Comparison of ENCODE assay signal across 23 cellular contexts in the genomic region with DNA sequence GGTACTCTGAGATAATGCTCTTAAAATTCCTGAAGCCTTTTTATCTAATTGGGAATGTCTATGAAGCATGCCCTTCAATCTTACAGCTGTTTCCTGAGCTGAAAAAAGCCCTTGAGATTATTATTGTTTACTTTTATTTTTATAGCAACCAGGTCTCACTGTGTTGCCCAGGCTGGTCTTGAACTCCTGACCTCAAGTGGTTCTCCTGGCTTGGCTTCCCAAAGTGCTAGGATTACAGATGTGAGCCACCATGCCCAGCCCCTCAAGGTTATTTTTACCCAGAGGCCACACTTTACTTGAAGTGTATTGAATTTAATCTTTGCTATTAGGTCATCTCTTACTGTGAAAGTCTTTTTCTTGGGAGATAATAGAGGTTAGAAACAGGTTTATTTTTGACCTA.
"Had no signal": no experiment of that assay in that cellular context is flagged by ENCODE, and none has a peak within 500 bp of the region (broad histone marks: within the 10 kb centered on the region; RNA-seq: fewer than 3 reads in every experiment).

No MANE protein-coding gene starts in this region.

- H3K36me3 ChIP-seq: brain microvascular endothelial cell, esophagus squamous epithelium, left ventricle myocardium inferior, right atrium auricular region, thoracic aorta had no signal

- H3K27me3 ChIP-seq: brain microvascular endothelial cell, esophagus squamous epithelium, right atrium auricular region had no signal

- H3K4me3 ChIP-seq: coronary artery, esophagus squamous epithelium, left ventricle myocardium inferior, right atrium auricular region, thoracic aorta had no signal

- H3K9me3 ChIP-seq: esophagus squamous epithelium, right atrium auricular region, thoracic aorta had no signal

- H3K27ac ChIP-seq: brain microvascular endothelial cell, coronary artery, esophagus squamous epithelium, left ventricle myocardium inferior, right atrium auricular region had no signal

- H3K4me1 ChIP-seq: left ventricle myocardium inferior, right atrium auricular region had no signal

- DNase-seq: activated CD4-positive, alpha-beta memory T cell treated with anti-CD3 and anti-CD28 coated beads for 36 hours; activated CD4-positive, alpha-beta T cell treated with anti-CD3 and anti-CD28 coated beads, Interleukin-2, amount 10 ng/mL, durations not matched to agents 24 days and 14 days; activated CD4-positive, CD25-positive, alpha-beta regulatory T cell treated with anti-CD3 and anti-CD28 coated beads, Interleukin-2, amount 50 U/mL, for 72 hours; activated CD8-positive, alpha-beta memory T cell treated with anti-CD3 and anti-CD28 coated beads, Interleukin-2, amount 50 U/mL, for 48 hours; activated gamma-delta T cell treated with Interleukin-2 at 50 U/mL for 16 hours; activated naive CD4-positive, alpha-beta T cell treated with anti-CD3 and anti-CD28 coated beads, Interleukin-2, amount 50 U/mL, for 16 hours; activated T-cell treated with anti-CD3 and anti-CD28 coated beads, Interleukin-2, amount 50 U/mL, for 4 hours; amniotic stem cell; brain microvascular endothelial cell; esophagus squamous epithelium; left ventricle myocardium inferior; naive thymus-derived CD4-positive, alpha-beta T cell; occipital lobe; stimulated activated CD4-positive, alpha-beta T cell treated with anti-CD3 and anti-CD28 coated beads, Interleukin-2, amount 100 ng/mL, for 48 hours; stimulated activated naive CD8-positive, alpha-beta T cell treated with anti-CD3 and anti-CD28 coated beads, Interleukin-15, Interleukin-2, amounts not matched to agents 100 U/mL and 50 U/mL, for 24 hours; SW 1271; T-helper 17 cell; T1000 had no signal

- H3K4me1 Mint-ChIP-seq: activated T-helper 17 cell treated with anti-CD3 and anti-CD28 coated beads, Interleukin-2, amount 50 U/mL, for 72 hours; neural crest cell; T-helper 17 cell had no signal

- H3K9me3 Mint-ChIP-seq: activated CD4-positive, alpha-beta memory T cell treated with anti-CD3 and anti-CD28 coated beads for 36 hours; activated CD4-positive, alpha-beta T cell treated with anti-CD3 and anti-CD28 coated beads, Interleukin-2, amount 10 ng/mL, durations not matched to agents 24 days and 14 days; activated T-cell treated with anti-CD3 and anti-CD28 coated beads, Interleukin-2, amount 50 U/mL, for 4 hours; activated T-helper 17 cell treated with anti-CD3 and anti-CD28 coated beads, Interleukin-2, amount 50 U/mL, for 72 hours had no signal

- H3K36me3 Mint-ChIP-seq: activated CD4-positive, alpha-beta memory T cell treated with anti-CD3 and anti-CD28 coated beads for 36 hours had no signal

- H3K27ac Mint-ChIP-seq: activated CD4-positive, alpha-beta memory T cell treated with anti-CD3 and anti-CD28 coated beads for 36 hours; activated CD4-positive, alpha-beta T cell treated with anti-CD3 and anti-CD28 coated beads, Interleukin-2, amount 10 ng/mL, durations not matched to agents 24 days and 14 days; activated T-helper 17 cell treated with anti-CD3 and anti-CD28 coated beads, Interleukin-2, amount 50 U/mL, for 72 hours; naive thymus-derived CD4-positive, alpha-beta T cell; T-helper 17 cell had no signal

- H3K4me3 Mint-ChIP-seq: activated CD4-positive, alpha-beta memory T cell treated with anti-CD3 and anti-CD28 coated beads for 36 hours; activated CD4-positive, alpha-beta T cell treated with anti-CD3 and anti-CD28 coated beads, Interleukin-2, amount 10 ng/mL, durations not matched to agents 24 days and 14 days; activated T-cell treated with anti-CD3 and anti-CD28 coated beads, Interleukin-2, amount 50 U/mL, for 4 hours; activated T-helper 17 cell treated with anti-CD3 and anti-CD28 coated beads, Interleukin-2, amount 50 U/mL, for 72 hours; naive thymus-derived CD4-positive, alpha-beta T cell; neural crest cell; T-helper 17 cell had no signal

- ATAC-seq: activated T-cell treated with anti-CD3 and anti-CD28 coated beads, Interleukin-2, amount 50 U/mL, for 4 hours; activated T-helper 17 cell treated with anti-CD3 and anti-CD28 coated beads, Interleukin-2, amount 50 U/mL, for 72 hours; naive thymus-derived CD4-positive, alpha-beta T cell; stimulated activated naive CD8-positive, alpha-beta T cell treated with anti-CD3 and anti-CD28 coated beads, Interleukin-15, Interleukin-2, amounts not matched to agents 100 U/mL and 50 U/mL, for 24 hours; T-helper 17 cell had no signal
